1 cellular context compared by ENCODE assay signal in the genomic region with DNA sequence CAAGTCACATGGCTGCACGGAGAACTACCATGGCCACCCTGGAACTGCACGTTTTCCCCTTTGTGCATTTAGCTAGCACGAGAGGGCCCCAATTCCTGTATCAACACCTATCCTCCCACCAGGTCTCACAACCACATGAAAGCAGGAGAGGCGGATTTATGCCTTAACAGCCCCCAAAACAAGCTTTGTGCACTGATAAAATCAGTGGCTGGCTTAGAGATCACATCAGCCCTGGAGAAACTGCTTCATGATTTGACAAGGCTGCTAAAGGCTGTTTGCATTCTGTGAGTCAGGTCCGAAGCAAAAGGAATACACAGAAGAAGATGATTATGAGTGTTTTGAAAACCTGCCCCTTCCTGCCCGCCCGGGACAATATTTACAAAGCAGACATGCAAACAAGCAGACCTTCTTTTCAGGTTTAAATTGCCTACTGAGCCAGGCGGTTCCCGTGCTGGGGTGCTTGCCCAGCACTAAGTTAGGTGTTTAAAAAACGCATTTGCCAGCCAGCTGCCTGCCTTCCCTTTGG.
TF ChIP-seq lines count a peak whose summit lies in the region.

No MANE protein-coding gene starts in this region.

TF ChIP-seq in IMR-90, 13 proteins besides CTCF, POLR2A, EP300 and RAD21 (continued from another document):
- TF ChIP-seq ELK1 (IDR thresholded peaks at IDR 0.05; ENCODE audit: borderline replicate concordance, low read depth, low read length): no peak
- TF ChIP-seq MAFK (IDR thresholded peaks at IDR 0.05; ENCODE audit: low read depth, low read length): no peak
- TF ChIP-seq RFX5 (IDR thresholded peaks at IDR 0.05; ENCODE audit: low read depth, low read length): no peak
- TF ChIP-seq CHD1 (IDR thresholded peaks at IDR 0.05; ENCODE audit: low read depth, low read length): no peak
- no peak for TF ChIP-seq CEBPB (IDR thresholded peaks at IDR 0.05; ENCODE audit: low read depth, low read length)
- TF ChIP-seq, protein P1, sequence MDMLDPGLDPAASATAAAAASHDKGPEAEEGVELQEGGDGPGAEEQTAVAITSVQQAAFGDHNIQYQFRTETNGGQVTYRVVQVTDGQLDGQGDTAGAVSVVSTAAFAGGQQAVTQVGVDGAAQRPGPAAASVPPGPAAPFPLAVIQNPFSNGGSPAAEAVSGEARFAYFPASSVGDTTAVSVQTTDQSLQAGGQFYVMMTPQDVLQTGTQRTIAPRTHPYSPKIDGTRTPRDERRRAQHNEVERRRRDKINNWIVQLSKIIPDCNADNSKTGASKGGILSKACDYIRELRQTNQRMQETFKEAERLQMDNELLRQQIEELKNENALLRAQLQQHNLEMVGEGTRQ (IDR thresholded peaks at IDR 0.05; ENCODE audit: low read depth, low read length): no peak
